Comparison of ENCODE assay signal across 9 cellular contexts in the genomic region with DNA sequence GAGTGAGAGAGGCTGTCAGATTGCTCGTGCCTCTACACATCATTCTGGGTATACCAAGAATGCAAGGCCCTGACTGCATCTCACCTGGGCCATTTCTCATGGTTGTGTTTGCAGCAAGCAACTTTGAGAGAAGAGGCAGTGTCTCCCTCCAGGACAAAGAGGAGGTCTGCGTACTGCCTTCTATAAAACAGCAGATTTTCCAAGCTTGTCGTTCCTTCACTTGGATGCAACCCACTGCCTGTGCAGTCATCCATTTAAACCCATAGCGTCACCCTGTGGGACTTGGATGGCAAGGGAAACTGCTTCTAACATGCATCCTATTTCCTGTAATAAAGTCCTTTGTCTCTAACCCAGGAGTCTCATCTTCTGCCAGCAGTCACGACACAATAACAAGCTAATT. TPM values are rescaled to one million over a fixed set of nuclear protein-coding genes. Genes with fewer than 3 reads are reported as not detected.
DNase-seq lines count a peak whose midpoint lies in the region; ATAC-seq, FAIRE-seq and TF ChIP-seq lines count a peak whose summit lies in the region.
"Had no signal": no experiment of that assay in that cellular context is flagged by ENCODE, and none has a peak within 500 bp of the region (broad histone marks: within the 10 kb centered on the region; RNA-seq: fewer than 3 reads in every experiment).

No MANE protein-coding gene starts in this region.

- peaks cover 29% of the 10 kb centered on the region for H3K4me1 Mint-ChIP-seq in osteocyte (ENCODE audit: unreplicated experiment)

- H3K79me2 ChIP-seq in GM23248 (ENCODE audit: insufficient read depth) (peaks cover 50% of the 10 kb centered on the region), endothelial cell of umbilical vein (ENCODE audit: control insufficient read depth, insufficient read depth, low read length) (peaks cover 19% of the 10 kb centered on the region)

- H3K9me1 ChIP-seq in endothelial cell of umbilical vein (replicated peaks; ENCODE audit: control insufficient read depth, extremely low read depth, insufficient read depth, low read length) = no peaks in the 10 kb centered on the region

- CTCF ChIA-PET in endothelial cell of umbilical vein (lab: Charles Lee) = interaction anchor here (2.4 to 3.1 kb wide), 2 partner anchors 15 to 18 kb away, joined by 15 to 22 read pairs; no protein-coding TSS in a partner anchor

- no peaks in the 10 kb centered on the region for H3K27me3 Mint-ChIP-seq in osteocyte (ENCODE audit: unreplicated experiment)

- H3K27me3 ChIP-seq in GM23248 (replicated peaks; ENCODE audit: insufficient read depth) (no peaks in the 10 kb centered on the region), NT2/D1 (ENCODE audit: insufficient read depth, insufficient read length) (no peaks in the 10 kb centered on the region), endothelial cell of umbilical vein (ENCODE audit: control insufficient read depth in 2 of 2, insufficient read depth in 2 of 2, low read length in 2 of 2) (no peaks in the 10 kb centered on the region), tibial nerve (no peaks in the 10 kb centered on the region)

- H3K9me2 ChIP-seq in GM23248 (ENCODE audit: insufficient read depth) = no peaks in the 10 kb centered on the region

- H3K9me3 Mint-ChIP-seq in osteocyte (ENCODE audit: unreplicated experiment) = no peaks in the 10 kb centered on the region

- dilution Hi-C loops in endothelial cell of umbilical vein (cut with MboI; ENCODE audit: extremely low pct_ligation_motif_present, low sequenced_read_pairs) = no loop called here

- H3K9ac ChIP-seq in GM23248 (peak overlapping the region; percentile 97; the same call in 1 of the 2 replicates), NT2/D1 (ENCODE audit: insufficient read length, low read depth) (peak overlapping the region; percentile 15), endothelial cell of umbilical vein (replicated peaks; ENCODE audit: extremely low read depth, insufficient read depth, low read length) (no peak overlapping the region)

- TF ChIP-seq POLR2A in endothelial cell of umbilical vein (IDR thresholded peaks at IDR 0.05; ENCODE audit: low read depth, low read length) = no peak
- TF ChIP-seq POLR2A in tibial nerve (IDR thresholded peaks at IDR 0.05) = no peak

- H3K9me3 ChIP-seq in GM23248 (ENCODE audit: low read depth) = no peaks in the 10 kb centered on the region
- no peaks in the 10 kb centered on the region for H3K9me3 ChIP-seq in NT2/D1 (ENCODE audit: insufficient read depth, low read length)
- no peaks in the 10 kb centered on the region for H3K9me3 ChIP-seq in endothelial cell of umbilical vein (replicated peaks; ENCODE audit: control insufficient read depth, insufficient read depth, low read length)
- H3K9me3 ChIP-seq in tibial nerve = no peaks in the 10 kb centered on the region

- H3K4me2 ChIP-seq in GM23248 (ENCODE audit: unreplicated experiment) (peak overlapping the region; percentile 86), endothelial cell of umbilical vein (ENCODE audit: insufficient read depth, low read length) (peak overlapping the region; percentile 76)

- in situ Hi-C loops in GM23248 (cut with MboI) = no loop called here

- no peak for ATAC-seq in GM21576 (IDR thresholded peaks at IDR 0.05; ENCODE audit: unreplicated experiment)

- H3K4me1 ChIP-seq in GM23248 (ENCODE audit: insufficient read depth) (peaks cover 16% of the 10 kb centered on the region), NT2/D1 (ENCODE audit: insufficient read depth, insufficient read length) (peaks cover 10% of the 10 kb centered on the region), endothelial cell of umbilical vein (ENCODE audit: control insufficient read depth, extremely low read depth, insufficient read depth, low read length) (peaks cover 17% of the 10 kb centered on the region), tibial nerve (peaks cover 0 to 62% (median 22%) of the 10 kb centered on the region in 4 donors)

- H3K36me3 ChIP-seq in GM23248 (ENCODE audit: low read depth) = no peaks in the 10 kb centered on the region
- no peaks in the 10 kb centered on the region for H3K36me3 ChIP-seq in NT2/D1 (ENCODE audit: insufficient read depth, insufficient read length, low read length)
- H3K36me3 ChIP-seq in endothelial cell of umbilical vein (ENCODE audit: control insufficient read depth in 2 of 2, extremely low read depth in 1 of 2, insufficient read depth in 2 of 2, low read length in 2 of 2) = no peaks in the 10 kb centered on the region
- no peaks in the 10 kb centered on the region for H3K36me3 ChIP-seq in tibial nerve

- DNase-seq in GM23248 (peak; percentile 51), NT2/D1 (ENCODE audit: low read depth, low spot score) (no peak), endothelial cell of umbilical vein (ENCODE audit: low read depth, low spot score) (no peak), osteocyte (ENCODE audit: extremely low spot score, unreplicated experiment) (no peak), tibial nerve (ENCODE audit: low spot score in 2 of 2) (no peak), HK-2 (ENCODE audit: unreplicated experiment) (no peak)
- no peak for DNase-seq in activated CD8-positive, alpha-beta memory T cell treated with anti-CD3 and anti-CD28 coated beads, Interleukin-2, amount 50 U/mL, for 48 hours

- no peak for FAIRE-seq in endothelial cell of umbilical vein (lab: Jason Lieb, UNC)
- FAIRE-seq: TTC549 had no signal

- H4K20me1 ChIP-seq in GM23248 (ENCODE audit: insufficient read depth) = no peaks in the 10 kb centered on the region
- no peaks in the 10 kb centered on the region for H4K20me1 ChIP-seq in endothelial cell of umbilical vein (replicated peaks; ENCODE audit: control insufficient read depth, extremely low read depth, insufficient read depth, low read length)

- POLR2A ChIA-PET in endothelial cell of umbilical vein (lab: Charles Lee) = no interaction called here

- H3F3A ChIP-seq in GM23248 (ENCODE audit: insufficient read depth) = peaks cover 11% of the 10 kb centered on the region

- whole genome bisulfite sequencing in GM23248 (ENCODE audit: low coverage in 1 of 2, low lambda C conversion rate in 2 of 2, missing lambda C conversion rate in 2 of 2), 2 experiments = 12 to 17% methylated on average over 5 of the region's 5 CpGs
- WGBS in tibial nerve, 2 donors = 46 to 49% methylated on average over 5 of the region's 5 CpGs

- H3K4me3 ChIP-seq in GM23248 (peak overlapping the region; percentile 85), NT2/D1 (ENCODE audit: insufficient read length, low read depth) (no peak overlapping the region), endothelial cell of umbilical vein (replicated peaks in 1 of 3; ENCODE audit: insufficient read depth in 1 of 3, low read depth in 1 of 3, low read length in 3 of 3) (no peak overlapping the region), tibial nerve (peak overlapping the region in 1 of 4 donors; percentile 73)

- H3K36me3 Mint-ChIP-seq in osteocyte (ENCODE audit: unreplicated experiment) = no peaks in the 10 kb centered on the region

- no peak for TF ChIP-seq CTCF in endothelial cell of umbilical vein (IDR thresholded peaks at IDR 0.05; ENCODE audit: extremely low read depth in 1 of 2, insufficient read depth in 1 of 2, low read depth in 1 of 2, low read length in 2 of 2)
- TF ChIP-seq CTCF in osteocyte (IDR thresholded peaks at IDR 0.05) = no peak
- TF ChIP-seq CTCF in tibial nerve (IDR thresholded peaks at IDR 0.05) = no peak

- TF ChIP-seq EP300 in tibial nerve (IDR thresholded peaks at IDR 0.05) = no peak

- H3K27ac ChIP-seq in GM23248 = no peak overlapping the region
- no peak overlapping the region for H3K27ac ChIP-seq in endothelial cell of umbilical vein (ENCODE audit: insufficient read depth, low read depth, low read length)
- H3K27ac ChIP-seq in tibial nerve = peak overlapping the region in 2 of 4 donors; percentile 85 to 99

- no peak overlapping the region for H2AFZ ChIP-seq in GM23248
- H2AFZ ChIP-seq in endothelial cell of umbilical vein (ENCODE audit: low read depth, low read length) = no peak overlapping the region

- intact Hi-C loops in endothelial cell of umbilical vein (cut with micrococcal nuclease) = no loop called here

- BruUV-seq in endothelial cell of umbilical vein (replicated peaks; lab: Mats Ljungman, UMichigan) = no TSS peak

- H3K4me3 Mint-ChIP-seq in osteocyte (ENCODE audit: unreplicated experiment) = peak overlapping the region; percentile 81

- peak overlapping the region; percentile 72 for H3K27ac Mint-ChIP-seq in osteocyte (ENCODE audit: unreplicated experiment)

RNA-seq across cellular contexts. Expression of gene POMT2, which starts 1.3 kb away (rescaled TPM):
- 21.0 and 28.3 TPM in 2 replicates for total RNA-seq in GM23248 (2014; rRNA removed; shearing (Covaris generic))
- polyA plus RNA-seq in GM23248 (2016; fragmentation: Nextera tagmentation; extraction: Ambion mirVana) (18.0 and 20.7 TPM in 2 replicates), endothelial cell of umbilical vein (19.5 and 22.4 TPM in 2 replicates)
- total RNA-seq in endothelial cell of umbilical vein (43.2 and 48.2 TPM in 2 replicates), osteocyte (29.2 and 32.4 TPM in 2 replicates), tibial nerve (10 to 100 TPM; 23.9 to 38.7 (median 28.9) TPM)
- polyA plus RNA-seq in endothelial cell of umbilical vein (2011; cell fraction: cytosol; rRNA removed) = 12.8 and 12.9 TPM in 2 replicates
- 78.2 and 83.4 TPM in 2 replicates for polyA plus RNA-seq in endothelial cell of umbilical vein (2011; cell fraction: nucleus; rRNA removed)
- polyA plus RNA-seq in endothelial cell of umbilical vein (2012) = 21.6 and 24.5 TPM in 2 replicates
- 31.2 and 52.8 TPM in 2 replicates for polyA minus RNA-seq in endothelial cell of umbilical vein
- 10.1 TPM for polyA minus RNA-seq in endothelial cell of umbilical vein (2011; cell fraction: cytosol; rRNA and poly(A)+ RNA removed)
- 32.2 and 55.2 TPM in 2 replicates for polyA minus RNA-seq in endothelial cell of umbilical vein (2011; cell fraction: nucleus; rRNA and poly(A)+ RNA removed)

RNA-seq across cellular contexts. Expression of gene GSTZ1, which starts 1.4 kb away (rescaled TPM):
- 26.1 and 26.2 TPM in 2 replicates for total RNA-seq in GM23248 (2014; rRNA removed; shearing (Covaris generic))
- polyA plus RNA-seq in GM23248 (2016; fragmentation: Nextera tagmentation; extraction: Ambion mirVana) (9.7 and 14.9 TPM in 2 replicates), endothelial cell of umbilical vein (19.2 and 20.5 TPM in 2 replicates)
- total RNA-seq in endothelial cell of umbilical vein (16.7 and 20.4 TPM in 2 replicates), osteocyte (15.8 and 16.6 TPM in 2 replicates), tibial nerve (10 to 100 TPM in 3 of 4 donors, 1 to 10 TPM in 1; 9.4 to 24.7 (median 14.6) TPM)
- polyA plus RNA-seq in endothelial cell of umbilical vein (2011; cell fraction: cytosol; rRNA removed) = 23.3 and 24.5 TPM in 2 replicates
- polyA plus RNA-seq in endothelial cell of umbilical vein (2011; cell fraction: nucleus; rRNA removed) = 18.1 and 23.9 TPM in 2 replicates
- polyA plus RNA-seq in endothelial cell of umbilical vein (2012) = 13.9 and 15.7 TPM in 2 replicates
- 10.4 and 15.8 TPM in 2 replicates for polyA minus RNA-seq in endothelial cell of umbilical vein
- 9.2 TPM for polyA minus RNA-seq in endothelial cell of umbilical vein (2011; cell fraction: cytosol; rRNA and poly(A)+ RNA removed)
- 17.9 and 18.2 TPM in 2 replicates for polyA minus RNA-seq in endothelial cell of umbilical vein (2011; cell fraction: nucleus; rRNA and poly(A)+ RNA removed)

RNA-seq across cellular contexts. Expression of gene NGB, which starts 48.4 kb away (rescaled TPM):
- not detected in 2 replicates for total RNA-seq in GM23248 (2014; rRNA removed; shearing (Covaris generic))
- not detected in 2 replicates for polyA plus RNA-seq in GM23248 (2016; fragmentation: Nextera tagmentation; extraction: Ambion mirVana)
- total RNA-seq in endothelial cell of umbilical vein = not detected in 2 replicates
- not detected in 2 replicates for polyA plus RNA-seq in endothelial cell of umbilical vein
- not detected in 2 replicates for polyA plus RNA-seq in endothelial cell of umbilical vein (2011; cell fraction: cytosol; rRNA removed)
- not detected in 2 replicates for polyA plus RNA-seq in endothelial cell of umbilical vein (2011; cell fraction: nucleus; rRNA removed)
- polyA plus RNA-seq in endothelial cell of umbilical vein (2012) = not detected in 2 replicates
- polyA minus RNA-seq in endothelial cell of umbilical vein = not detected in 2 replicates
- not detected for polyA minus RNA-seq in endothelial cell of umbilical vein (2011; cell fraction: cytosol; rRNA and poly(A)+ RNA removed)
- polyA minus RNA-seq in endothelial cell of umbilical vein (2011; cell fraction: nucleus; rRNA and poly(A)+ RNA removed) = not detected in 2 replicates
- total RNA-seq in osteocyte = not detected in 2 replicates
- not detected for total RNA-seq in tibial nerve

RNA-seq across cellular contexts. Expression of gene TMED8, which starts 57.5 kb away (rescaled TPM):
- total RNA-seq in GM23248 (2014; rRNA removed; shearing (Covaris generic)) = 7.5 and 7.7 TPM in 2 replicates
- polyA plus RNA-seq in GM23248 (2016; fragmentation: Nextera tagmentation; extraction: Ambion mirVana) = 3.1 and 3.2 TPM in 2 replicates
- 12.6 and 13.5 TPM in 2 replicates for total RNA-seq in endothelial cell of umbilical vein
- 4.4 and 5.2 TPM in 2 replicates for polyA plus RNA-seq in endothelial cell of umbilical vein
- polyA plus RNA-seq in endothelial cell of umbilical vein (2011; cell fraction: cytosol; rRNA removed) = 5.0 and 5.1 TPM in 2 replicates
- polyA plus RNA-seq in endothelial cell of umbilical vein (2011; cell fraction: nucleus; rRNA removed) = 6.1 and 7.1 TPM in 2 replicates
- 6.8 and 9.1 TPM in 2 replicates for polyA plus RNA-seq in endothelial cell of umbilical vein (2012)
- 14.6 and 15.8 TPM in 2 replicates for polyA minus RNA-seq in endothelial cell of umbilical vein
- 9.4 TPM for polyA minus RNA-seq in endothelial cell of umbilical vein (2011; cell fraction: cytosol; rRNA and poly(A)+ RNA removed)
- 5.1 and 7.3 TPM in 2 replicates for polyA minus RNA-seq in endothelial cell of umbilical vein (2011; cell fraction: nucleus; rRNA and poly(A)+ RNA removed)
- total RNA-seq in osteocyte = 10.0 and 10.9 TPM in 2 replicates
- 10 to 100 TPM; 11.7 to 14.0 (median 12.4) TPM for total RNA-seq in tibial nerve

RNA-seq across cellular contexts. Expression of gene SAMD15, which starts 57.8 kb away (rescaled TPM):
- total RNA-seq in GM23248 (2014; rRNA removed; shearing (Covaris generic)) = 1.4 and 2.8 TPM in 2 replicates
- polyA plus RNA-seq in GM23248 (2016; fragmentation: Nextera tagmentation; extraction: Ambion mirVana) (0.95 and 1.3 TPM in 2 replicates), endothelial cell of umbilical vein (0.10 and 0.51 TPM in 2 replicates)
- total RNA-seq in endothelial cell of umbilical vein (0.65 and 1.1 TPM in 2 replicates), osteocyte (1.9 and 2.2 TPM in 2 replicates), tibial nerve (1 to 10 TPM in 3 of 4 donors, not detected in 1; 1.1 to 3.1 (median 1.5) TPM)
- 0.40 and 0.48 TPM in 2 replicates for polyA plus RNA-seq in endothelial cell of umbilical vein (2011; cell fraction: cytosol; rRNA removed)
- polyA plus RNA-seq in endothelial cell of umbilical vein (2011; cell fraction: nucleus; rRNA removed) = 0.36 and 0.59 TPM in 2 replicates
- polyA plus RNA-seq in endothelial cell of umbilical vein (2012) = 0.40 and 0.63 TPM in 2 replicates
- 0.47 TPM in 1 of 2 replicates, not detected in the other for polyA minus RNA-seq in endothelial cell of umbilical vein
- 0.82 TPM for polyA minus RNA-seq in endothelial cell of umbilical vein (2011; cell fraction: cytosol; rRNA and poly(A)+ RNA removed)
- 0.14 and 0.24 TPM in 2 replicates for polyA minus RNA-seq in endothelial cell of umbilical vein (2011; cell fraction: nucleus; rRNA and poly(A)+ RNA removed)
